In genomic region chr12:94745562-94745961, GRCh38 we compare ENCODE assay signal across 24 cellular contexts.
"Had no signal": no experiment of that assay in that cellular context is flagged by ENCODE, and none has a peak within 500 bp of the region (broad histone marks: within the 10 kb centered on the region; RNA-seq: fewer than 3 reads in every experiment).

No MANE protein-coding gene starts in this region.

- H3K9me3 ChIP-seq: ascending aorta, body of pancreas had no signal

- ATAC-seq: activated CD8-positive, alpha-beta T cell treated with anti-CD3 and anti-CD28 coated beads, Interleukin-2, amount 10 ng/mL, durations not matched to agents 7 days and 5 days; body of pancreas; Panc1; Right ventricle myocardium inferior; T-cell had no signal

- H3K4me1 ChIP-seq: ascending aorta, body of pancreas had no signal

- DNase-seq: activated CD4-positive, alpha-beta T cell treated with anti-CD3 and anti-CD28 coated beads for 4 hours; activated CD8-positive, alpha-beta memory T cell treated with anti-CD3 and anti-CD28 coated beads, Interleukin-2, amount 50 U/mL, for 48 hours; activated CD8-positive, alpha-beta T cell treated with anti-CD3 and anti-CD28 coated beads, Interleukin-2, amount 10 ng/mL, durations not matched to agents 7 days and 5 days; activated naive CD4-positive, alpha-beta T cell; activated T-cell treated with anti-CD3 and anti-CD28 coated beads, Interleukin-2, amount 50 U/mL, for 1 hour; amniotic stem cell; body of pancreas; KG1; NCI-H1048; NCI-H1930; NCI-H2171; NCI-H2227 treated with DMSO at 0.1 percent for 48 hours; NCI-H446 treated with DMSO at 0.1 percent for 48 hours; NCI-H524 treated with DMSO at 0.1 percent for 48 hours; NCI-H774; NK-92 treated with Interleukin-12 subunit alpha and Interleukin-12 subunit beta, amount 100 ng/mL, for 24 hours; OCI-M1; RPMI8226; T-cell; WERI-Rb-1 had no signal

- H3K27ac ChIP-seq: ascending aorta, body of pancreas, SK-N-MC, WERI-Rb-1 had no signal

- H3K27me3 ChIP-seq: ascending aorta, body of pancreas had no signal

- H3K4me3 ChIP-seq: ascending aorta, body of pancreas, SK-N-MC had no signal

- H3K36me3 ChIP-seq: ascending aorta, WERI-Rb-1 had no signal
